In genomic region chr9:137224850-137225694, GRCh38 we compare ENCODE assay signal across 9 cellular contexts. TPM values are rescaled to one million over a fixed set of nuclear protein-coding genes. Genes with fewer than 3 reads are reported as not detected.
DNase-seq lines count a peak whose midpoint lies in the region; FAIRE-seq and TF ChIP-seq lines count a peak whose summit lies in the region.
"Had no signal": no experiment of that assay in that cellular context is flagged by ENCODE, and none has a peak within 500 bp of the region (broad histone marks: within the 10 kb centered on the region; RNA-seq: fewer than 3 reads in every experiment).

Gene CYSRT1, plus strand, starts transcription at chr9:137225174. Its CDS starts 448 bp downstream, at chr9:137225622.

- peaks cover 5% of the 10 kb centered on the region for H3K4me1 Mint-ChIP-seq in activated T-helper 1 cell treated with anti-CD3 and anti-CD28 coated beads, Interleukin-12 subunit alpha, Interleukin-12 subunit beta, Interleukin-2, Interleukin-4 antibody, amounts not matched to agents 30 ng/mL and 10 ng/mL and 1 ng/mL, durations not matched to agents 14 hours and 24 hours and 36 hours (ENCODE audit: low read depth)

- peaks cover 18 to 35% of the 10 kb centered on the region in 2 donors for H3K4me1 ChIP-seq in kidney (ENCODE audit: control insufficient read depth in 1 of 2, insufficient read depth in 1 of 2, low read depth in 1 of 2, low read length in 2 of 2)

- peak within 1 kb of the TSS; percentile 67 for H3K27ac Mint-ChIP-seq in activated T-helper 1 cell treated with anti-CD3 and anti-CD28 coated beads, Interleukin-12 subunit alpha, Interleukin-12 subunit beta, Interleukin-2, Interleukin-4 antibody, amounts not matched to agents 30 ng/mL and 10 ng/mL and 1 ng/mL, durations not matched to agents 14 hours and 24 hours and 36 hours

- H3K9ac ChIP-seq in kidney (ENCODE audit: low read length in 2 of 2), result peak within 1 kb of the TSS in 1 of 2 donors; percentile 98

- H3K27me3 Mint-ChIP-seq in activated T-helper 1 cell treated with anti-CD3 and anti-CD28 coated beads, Interleukin-12 subunit alpha, Interleukin-12 subunit beta, Interleukin-2, Interleukin-4 antibody, amounts not matched to agents 30 ng/mL and 10 ng/mL and 1 ng/mL, durations not matched to agents 14 hours and 24 hours and 36 hours (ENCODE audit: insufficient read depth), result no peaks in the 10 kb centered on the region

- no peaks in the 10 kb centered on the region for H3K36me3 ChIP-seq in kidney (ENCODE audit: control insufficient read depth in 1 of 2, insufficient read depth in 2 of 2, low read length in 2 of 2)

- peak; percentile 49 for DNase-seq in activated CD4-positive, alpha-beta T cell treated with anti-CD3 and anti-CD28 coated beads for 48 hours
- no peak for DNase-seq in activated CD4-positive, alpha-beta T cell treated with anti-CD3 and anti-CD28 coated beads, Interleukin-2, amount 50 U/mL, for 1 hour
- DNase-seq in activated T-helper 1 cell treated with anti-CD3 and anti-CD28 coated beads, Interleukin-12 subunit alpha, Interleukin-12 subunit beta, Interleukin-2, Interleukin-4 antibody, amounts not matched to agents 30 ng/mL and 10 ng/mL and 1 ng/mL, durations not matched to agents 14 hours and 24 hours and 36 hours (ENCODE audit: low spot score), result peak; percentile 19
- DNase-seq in kidney (no peak), ureter (ENCODE audit: low spot score) (no peak), ACHN (no peak)
- DNase-seq in effector CD4-positive, alpha-beta T cell, result no peak

- TF ChIP-seq CTCF in kidney (IDR thresholded peaks at IDR 0.05; ENCODE audit: borderline replicate concordance, extremely low read depth, insufficient read depth), result no peak

- H3K36me3 Mint-ChIP-seq in activated T-helper 1 cell treated with anti-CD3 and anti-CD28 coated beads, Interleukin-12 subunit alpha, Interleukin-12 subunit beta, Interleukin-2, Interleukin-4 antibody, amounts not matched to agents 30 ng/mL and 10 ng/mL and 1 ng/mL, durations not matched to agents 14 hours and 24 hours and 36 hours (ENCODE audit: low read depth), result no peaks in the 10 kb centered on the region

- no peaks in the 10 kb centered on the region for H3K9me3 ChIP-seq in kidney (ENCODE audit: control insufficient read depth in 1 of 2, low read length in 2 of 2)

- in situ Hi-C loops in ACHN (cut with HindIII; ENCODE audit: low pct_ligation_motif_present, low pct_unique_long_range_greater_than_20kb, low sequenced_read_pairs), result no loop called here

- FAIRE-seq in kidney (lab: Jason Lieb, UNC), result no peak
- FAIRE-seq: G401.6 had no signal

- peak within 1 kb of the TSS; percentile 84 for H3K4me3 Mint-ChIP-seq in activated T-helper 1 cell treated with anti-CD3 and anti-CD28 coated beads, Interleukin-12 subunit alpha, Interleukin-12 subunit beta, Interleukin-2, Interleukin-4 antibody, amounts not matched to agents 30 ng/mL and 10 ng/mL and 1 ng/mL, durations not matched to agents 14 hours and 24 hours and 36 hours

- H3K27ac ChIP-seq in kidney (ENCODE audit: low read depth in 2 of 2, low read length in 2 of 2) (no peak within 1 kb of the TSS), temporal lobe (ENCODE audit: low read depth, low read length) (peak within 1 kb of the TSS; percentile 90)

- H3K4me3 ChIP-seq in kidney (ENCODE audit: low read length in 2 of 2), result peak within 1 kb of the TSS; percentile 67 to 81

- intact Hi-C loops in activated T-helper 1 cell treated with anti-CD3 and anti-CD28 coated beads, Interleukin-12 subunit alpha, Interleukin-12 subunit beta, Interleukin-2, Interleukin-4 antibody, amounts not matched to agents 30 ng/mL and 10 ng/mL and 1 ng/mL, durations not matched to agents 14 hours and 24 hours and 36 hours (cut with micrococcal nuclease), result loop anchor here (5.0 kb wide), 1 partner anchor 198 kb away; the partner anchor contains the start of gene ABCA2
- intact Hi-C loops in kidney (cut with DNase I), result no loop called here

- H3K9me3 Mint-ChIP-seq in activated T-helper 1 cell treated with anti-CD3 and anti-CD28 coated beads, Interleukin-12 subunit alpha, Interleukin-12 subunit beta, Interleukin-2, Interleukin-4 antibody, amounts not matched to agents 30 ng/mL and 10 ng/mL and 1 ng/mL, durations not matched to agents 14 hours and 24 hours and 36 hours, result no peaks in the 10 kb centered on the region

RNA-seq across cellular contexts. Expression of gene CYSRT1, which starts in this region (rescaled TPM):
- 0.49 and 0.60 TPM in 2 replicates for total RNA-seq in activated T-helper 1 cell treated with anti-CD3 and anti-CD28 coated beads, Interleukin-12 subunit alpha, Interleukin-12 subunit beta, Interleukin-2, Interleukin-4 antibody, amounts not matched to agents 30 ng/mL and 10 ng/mL and 1 ng/mL, durations not matched to agents 14 hours and 24 hours and 36 hours
- total RNA-seq in kidney, result 0.94 TPM
- 1.3 TPM for polyA plus RNA-seq in kidney (ENCODE audit: insufficient read depth, low read depth, low replicate concordance)
- total RNA-seq in temporal lobe, result 0.25 TPM
- total RNA-seq in ureter, result 1.9 TPM

Comparison
In these comparisons a context has a peak if more than half of its experiments do, and no peak if none do; other contexts are left out.
1. Peak in DNase-seq in activated T-helper 1 cell treated with anti-CD3 and anti-CD28 coated beads, Interleukin-12 subunit alpha, Interleukin-12 subunit beta, Interleukin-2, Interleukin-4 antibody, amounts not matched to agents 30 ng/mL and 10 ng/mL and 1 ng/mL, durations not matched to agents 14 hours and 24 hours and 36 hours; RNA of the gene not detected or under 1 TPM.